ENCODE assay signal across 25 cellular contexts in genomic region chr3:133633439-133633838, GRCh38.
"Had no signal": no experiment of that assay in that cellular context is flagged by ENCODE, and none has a peak within 500 bp of the region (broad histone marks: within the 10 kb centered on the region; RNA-seq: fewer than 3 reads in every experiment).

No MANE protein-coding gene starts in this region.

- H3K9me3 Mint-ChIP-seq: memory B cell; naive B cell; nephron; neural progenitor cell; stimulated activated naive B cell treated with anti-CD40 and anti-IgM and Interleukin-4, amounts not matched to agents 10 μg/mL and 1 μg/mL and 100 μg/mL, for 72 hours; stimulated activated naive CD8-positive, alpha-beta T cell treated with anti-CD3 and anti-CD28 coated beads, Interleukin-15, Interleukin-2, amounts not matched to agents 100 ng/mL and 50 ng/mL, for 24 hours had no signal

- H3K36me3 ChIP-seq: prostate gland, uterus had no signal

- H3K4me1 ChIP-seq: gastrocnemius medialis, neural progenitor cell, parathyroid adenoma, prostate gland, right atrium auricular region, sigmoid colon, spleen, transverse colon, upper lobe of right lung, uterus had no signal

- H3K27me3 Mint-ChIP-seq: memory B cell; naive B cell; stimulated activated naive B cell treated with anti-CD40 and anti-IgM and Interleukin-4, amounts not matched to agents 10 μg/mL and 1 μg/mL and 100 μg/mL, for 72 hours; stimulated activated naive CD8-positive, alpha-beta T cell treated with anti-CD3 and anti-CD28 coated beads, Interleukin-15, Interleukin-2, amounts not matched to agents 100 ng/mL and 50 ng/mL, for 24 hours had no signal

- FAIRE-seq: colon had no signal

- H3K4me3 Mint-ChIP-seq: memory B cell; naive B cell; nephron; neural progenitor cell; stimulated activated naive B cell treated with anti-CD40 and anti-IgM and Interleukin-4, amounts not matched to agents 10 μg/mL and 1 μg/mL and 100 μg/mL, for 72 hours; stimulated activated naive CD8-positive, alpha-beta T cell treated with anti-CD3 and anti-CD28 coated beads, Interleukin-15, Interleukin-2, amounts not matched to agents 100 ng/mL and 50 ng/mL, for 24 hours had no signal

- DNase-seq: dorsolateral prefrontal cortex; effector CD4-positive, alpha-beta T cell; foreskin fibroblast; gastrocnemius medialis; head of caudate nucleus; left cardiac atrium; left ventricle myocardium superior; naive B cell; sigmoid colon; spleen; stimulated activated CD4-positive, alpha-beta T cell treated with anti-CD3 and anti-CD28 coated beads, Interleukin-4, amount 100 ng/mL, for 4 hours; stimulated activated naive B cell treated with anti-CD40 and anti-IgM and Interleukin-4, amounts not matched to agents 10 μg/mL and 1 μg/mL and 100 μg/mL, for 72 hours; transverse colon; upper lobe of right lung; uterus had no signal

- H3K4me1 Mint-ChIP-seq: nephron; neural progenitor cell; stimulated activated naive B cell treated with anti-CD40 and anti-IgM and Interleukin-4, amounts not matched to agents 10 μg/mL and 1 μg/mL and 100 μg/mL, for 72 hours had no signal

- H3K27me3 ChIP-seq: dorsolateral prefrontal cortex, gastrocnemius medialis, neural progenitor cell, right atrium auricular region, sigmoid colon, spleen, transverse colon, upper lobe of right lung, uterus had no signal

- ATAC-seq: esophagus mucosa; gastrocnemius medialis; left cardiac atrium; left ventricle myocardium superior; stimulated activated naive B cell treated with anti-CD40 and anti-IgM and Interleukin-4, amounts not matched to agents 10 μg/mL and 1 μg/mL and 100 μg/mL, for 72 hours; upper lobe of right lung had no signal

- H3K27ac Mint-ChIP-seq: memory B cell; nephron; neural progenitor cell; stimulated activated naive B cell treated with anti-CD40 and anti-IgM and Interleukin-4, amounts not matched to agents 10 μg/mL and 1 μg/mL and 100 μg/mL, for 72 hours; stimulated activated naive CD8-positive, alpha-beta T cell treated with anti-CD3 and anti-CD28 coated beads, Interleukin-15, Interleukin-2, amounts not matched to agents 100 ng/mL and 50 ng/mL, for 24 hours had no signal

- H3K9me3 ChIP-seq: gastrocnemius medialis, prostate gland, right atrium auricular region, sigmoid colon, spleen, transverse colon, upper lobe of right lung, uterus had no signal

- H3K4me3 ChIP-seq: dorsolateral prefrontal cortex, gastrocnemius medialis, lung, neural progenitor cell, prostate gland, right atrium auricular region, sigmoid colon, spleen, transverse colon, upper lobe of right lung, uterus had no signal
